ENCODE assay signal across 21 cellular contexts in genomic region chr3:147472846-147473245, GRCh38.
"Had no signal": no experiment of that assay in that cellular context is flagged by ENCODE, and none has a peak within 500 bp of the region (broad histone marks: within the 10 kb centered on the region; RNA-seq: fewer than 3 reads in every experiment).

No MANE protein-coding gene starts in this region.

- H2AFZ ChIP-seq: neural progenitor cell had no signal

- H3K9me3 ChIP-seq: esophagus squamous epithelium, mucosa of descending colon, prostate gland, sigmoid colon, suprapubic skin, transverse colon, upper lobe of right lung, uterus had no signal

- H3K27me3 ChIP-seq: esophagus squamous epithelium, neural progenitor cell, sigmoid colon, suprapubic skin, transverse colon, upper lobe of right lung, uterus had no signal

- H3K4me1 ChIP-seq: esophagus squamous epithelium, neural progenitor cell, prostate gland, sigmoid colon, suprapubic skin, transverse colon, upper lobe of right lung, uterus had no signal

- H3K4me2 ChIP-seq: neural progenitor cell had no signal

- H3K4me3 ChIP-seq: esophagus squamous epithelium, lung, mucosa of descending colon, neural progenitor cell, prostate gland, sigmoid colon, skin epidermis, suprapubic skin, transverse colon, upper lobe of right lung, uterus had no signal

- H3K27ac ChIP-seq: esophagus squamous epithelium, neural progenitor cell, prostate gland, sigmoid colon, skin epidermis, suprapubic skin, transverse colon, upper lobe of right lung, uterus had no signal

- H3K9ac ChIP-seq: neural progenitor cell had no signal

- H3K36me3 ChIP-seq: esophagus squamous epithelium, neural progenitor cell, prostate gland, sigmoid colon, suprapubic skin, transverse colon, upper lobe of right lung, uterus had no signal

- DNase-seq: cortex of kidney; effector memory CD8-positive, alpha-beta T cell; erythroblast; esophagus squamous epithelium; foreskin melanocyte; glutamatergic neuron; mucosa of descending colon; naive thymus-derived CD4-positive, alpha-beta T cell; right cardiac atrium; sigmoid colon; stimulated activated CD4-positive, alpha-beta T cell treated with anti-CD3 and anti-CD28 coated beads, Interleukin-15, amount 100 ng/mL, for 24 hours; stimulated activated CD4-positive, alpha-beta T cell treated with anti-CD3 and anti-CD28 coated beads, Interleukin-2, amount 100 ng/mL, for 48 hours; stimulated activated naive B cell treated with anti-CD40 and anti-IgM and Interleukin-4, amounts not matched to agents 10 μg/mL and 1 μg/mL and 100 μg/mL, for 72 hours; transverse colon; upper lobe of right lung; uterus had no signal
